8 cellular contexts compared by ENCODE assay signal in genomic region chr15:48644498-48644826, GRCh38. TPM values are rescaled to one million over a fixed set of nuclear protein-coding genes. Genes with fewer than 3 reads are reported as not detected.
A peak's percentile ranks its signal among the peaks of the same experiment; 100 is the strongest.
DNase-seq lines count a peak whose midpoint lies in the region; ATAC-seq lines count a peak whose summit lies in the region.

No MANE protein-coding gene starts in this region.

- H3K4me3 Mint-ChIP-seq in CD8-positive, alpha-beta memory T cell = peak overlapping the region in 1 of 7 donors; percentile 56

- no peaks in the 10 kb centered on the region for H3K9me3 ChIP-seq in mucosa of rectum (ENCODE audit: control insufficient read depth in 2 of 2, low read length in 2 of 2)
- no peaks in the 10 kb centered on the region for H3K9me3 ChIP-seq in CD8-positive, alpha-beta memory T cell (ENCODE audit: low read length)

- H3K4me1 ChIP-seq in mucosa of rectum (ENCODE audit: control insufficient read depth in 2 of 2, insufficient read depth in 2 of 2, low read length in 2 of 2) = no peaks in the 10 kb centered on the region
- H3K4me1 ChIP-seq in CD8-positive, alpha-beta memory T cell (ENCODE audit: insufficient read depth, low read length) = no peaks in the 10 kb centered on the region

- CTCF ChIA-PET in CD8-positive, alpha-beta memory T cell (lab: Charles Lee) = no interaction called here

- H3K27me3 Mint-ChIP-seq in CD8-positive, alpha-beta memory T cell = peaks cover 2 to 36% of the 10 kb centered on the region in 2 donors

- H3K36me3 ChIP-seq in mucosa of rectum (ENCODE audit: control insufficient read depth in 2 of 2, insufficient read depth in 2 of 2, low read length in 2 of 2) = no peaks in the 10 kb centered on the region
- H3K36me3 ChIP-seq in CD8-positive, alpha-beta memory T cell (ENCODE audit: insufficient read depth, low read length) = no peaks in the 10 kb centered on the region

- peak overlapping the region; percentile 67 to 73 for H3K4me3 ChIP-seq in mucosa of rectum (ENCODE audit: low read length in 2 of 2)
- no peak overlapping the region for H3K4me3 ChIP-seq in CD8-positive, alpha-beta memory T cell (ENCODE audit: low read length)

- H3K4me1 Mint-ChIP-seq in CD8-positive, alpha-beta memory T cell = peaks cover 0 to 6% (median 4%) of the 10 kb centered on the region in 3 donors

- H3K36me3 Mint-ChIP-seq in CD8-positive, alpha-beta memory T cell = peaks cover 0 to 3% (median 0%) of the 10 kb centered on the region in 3 donors

- peak; percentile 52 for DNase-seq in dermis blood vessel endothelial cell
- DNase-seq in CD8-positive, alpha-beta memory T cell = no peak
- DNase-seq in OCI-M2 (lab: John Stamatoyannopoulos, UW; ENCODE audit: unreplicated experiment) = no peak

- H3K9ac ChIP-seq in mucosa of rectum (ENCODE audit: low read depth in 1 of 2, low read length in 2 of 2) = peak overlapping the region in 1 of 2 donors; percentile 68

- peaks cover 0 to 7% of the 10 kb centered on the region in 2 donors for H3K27me3 ChIP-seq in mucosa of rectum (ENCODE audit: control insufficient read depth in 2 of 2, insufficient read depth in 2 of 2, low read length in 2 of 2)
- H3K27me3 ChIP-seq in CD8-positive, alpha-beta memory T cell (ENCODE audit: insufficient read depth, low read length, poor library complexity, severe bottlenecking) = peaks cover 3% of the 10 kb centered on the region

- H3K27ac ChIP-seq in mucosa of rectum (ENCODE audit: low read depth in 2 of 2, low read length in 2 of 2) = peak overlapping the region; percentile 56 to 77
- H3K27ac ChIP-seq in CD8-positive, alpha-beta memory T cell (ENCODE audit: low read depth, low read length) = no peak overlapping the region

- H3K9me3 Mint-ChIP-seq in CD8-positive, alpha-beta memory T cell = no peaks in the 10 kb centered on the region

- ATAC-seq in GM19043 (IDR thresholded peaks at IDR 0.05; ENCODE audit: low read depth, unreplicated experiment) (peak; percentile 6), HG03565 (IDR thresholded peaks at IDR 0.05; ENCODE audit: unreplicated experiment) (peak; percentile 6), GM18909 (IDR thresholded peaks at IDR 0.05; ENCODE audit: poor library complexity, unreplicated experiment) (no peak), HG03520 (IDR thresholded peaks at IDR 0.05; ENCODE audit: unreplicated experiment) (no peak)

- no peak overlapping the region for H3K27ac Mint-ChIP-seq in CD8-positive, alpha-beta memory T cell

- POLR2A ChIA-PET in CD8-positive, alpha-beta memory T cell (lab: Charles Lee) = no interaction called here

RNA-seq across cellular contexts. Expression of gene FBN1, which starts 1.0 kb away (rescaled TPM):
- 122 and 163 TPM in 2 replicates for total RNA-seq in dermis blood vessel endothelial cell
- under 1 TPM; 0.13 to 0.46 TPM for total RNA-seq in CD8-positive, alpha-beta memory T cell
- 0.21 TPM for polyA plus RNA-seq in CD8-positive, alpha-beta memory T cell

Comparison
In these comparisons a context has a peak if more than half of its experiments do, and no peak if none do; other contexts are left out.
1. ATAC-seq: peak in GM19043 (single experiment) and HG03565 (single experiment); none in GM18909 (single experiment) and HG03520 (single experiment).
2. RNA of gene FBN1, which starts 1.0 kb away (total RNA-seq): 122 to 163 TPM in dermis blood vessel endothelial cell; 0.13 to 0.46 TPM in CD8-positive, alpha-beta memory T cell; every median in the first group is over 10 times any median in the second.